ENCODE assay signal across 7 cellular contexts in genomic region chrX:26007462-26007861, GRCh38.
"Had no signal": no experiment of that assay in that cellular context is flagged by ENCODE, and none has a peak within 500 bp of the region (broad histone marks: within the 10 kb centered on the region; RNA-seq: fewer than 3 reads in every experiment).

No MANE protein-coding gene starts in this region.

- FAIRE-seq: GM12878, GM12891, GM12892, GM18507, GM19239 had no signal

- H3K4me3 ChIP-seq: GM12878 had no signal

- ATAC-seq: GM12878 had no signal

- DNase-seq: GDM1, GF-D8 had no signal
